Comparison of ENCODE assay signal across 13 cellular contexts in genomic region chr20:44494681-44495080, GRCh38. TPM values are rescaled to one million over a fixed set of nuclear protein-coding genes. Genes with fewer than 3 reads are reported as not detected.
DNase-seq lines count a peak whose midpoint lies in the region; ATAC-seq and TF ChIP-seq lines count a peak whose summit lies in the region.
"Had no signal": no experiment of that assay in that cellular context is flagged by ENCODE, and none has a peak within 500 bp of the region (broad histone marks: within the 10 kb centered on the region; RNA-seq: fewer than 3 reads in every experiment).

No MANE protein-coding gene starts in this region.

- intact Hi-C loops in MCF 10A (cut with micrococcal nuclease) (no loop called here), mucosa of descending colon (cut with DNase I, micrococcal nuclease) (no loop called here)

- H3K4me1 ChIP-seq in lung (ENCODE audit: control insufficient read depth in 2 of 2, insufficient read depth in 2 of 2, low read length in 2 of 2) (peaks cover 1 to 20% of the 10 kb centered on the region in 2 donors), upper lobe of left lung (peaks cover 0 to 13% (median 8%) of the 10 kb centered on the region in 4 donors), mucosa of descending colon (ENCODE audit: low read depth) (no peaks in the 10 kb centered on the region)

- H3K4me3 ChIP-seq in lung: no peak overlapping the region
- H3K4me3 ChIP-seq in upper lobe of left lung: no peak overlapping the region
- no peak overlapping the region for H3K4me3 ChIP-seq in mucosa of descending colon
- H3K4me3 ChIP-seq: right atrium auricular region had no signal

- H3K9me3 Mint-ChIP-seq in activated T-cell treated with anti-CD3 and anti-CD28 coated beads, Interleukin-2, amount 50 U/mL, for 24 hours: no peaks in the 10 kb centered on the region
- H3K9me3 Mint-ChIP-seq in MCF 10A (ENCODE audit: unreplicated experiment): no peaks in the 10 kb centered on the region
- H3K9me3 Mint-ChIP-seq: T-helper 2 cell treated with Interferon-gamma antibody and Interleukin-4, amounts not matched to agents 5 μg/mL and 100 μg/mL, for 36 hours had no signal

- H3K4me3 Mint-ChIP-seq in activated T-cell treated with anti-CD3 and anti-CD28 coated beads, Interleukin-2, amount 50 U/mL, for 24 hours: no peak overlapping the region
- no peak overlapping the region for H3K4me3 Mint-ChIP-seq in MCF 10A (ENCODE audit: unreplicated experiment)
- H3K4me3 Mint-ChIP-seq: T-helper 2 cell treated with Interferon-gamma antibody and Interleukin-4, amounts not matched to agents 5 μg/mL and 100 μg/mL, for 36 hours had no signal

- H3K27me3 ChIP-seq in lung (ENCODE audit: control insufficient read depth, insufficient read depth): no peaks in the 10 kb centered on the region
- H3K27me3 ChIP-seq in upper lobe of left lung: no peaks in the 10 kb centered on the region
- H3K27me3 ChIP-seq: right atrium auricular region had no signal

- CTCF ChIA-PET in MCF 10A (lab: Yijun Ruan, JAX): interaction anchor here (0.8 to 4.0 kb wide), 9 partner anchors 14 to 188 kb away, joined by 3 to 19 read pairs (median 4); no protein-coding TSS in a partner anchor

- peaks cover 68% of the 10 kb centered on the region for H3K4me1 Mint-ChIP-seq in activated T-cell treated with anti-CD3 and anti-CD28 coated beads, Interleukin-2, amount 50 U/mL, for 24 hours (ENCODE audit: low read depth)
- H3K4me1 Mint-ChIP-seq in MCF 10A (ENCODE audit: insufficient read depth, unreplicated experiment): peaks cover 47% of the 10 kb centered on the region

- TF ChIP-seq CTCF in MCF 10A (IDR thresholded peaks at IDR 0.05; ENCODE audit: unreplicated experiment) (no peak), lung (IDR thresholded peaks at IDR 0.05; ENCODE audit: control extremely low read depth, extremely low read depth) (no peak), upper lobe of left lung (IDR thresholded peaks at IDR 0.05) (no peak), mucosa of descending colon (IDR thresholded peaks at IDR 0.05) (no peak)

- TF ChIP-seq EP300 in upper lobe of left lung (IDR thresholded peaks at IDR 0.05): no peak

- H3K9me3 ChIP-seq in lung (ENCODE audit: control insufficient read depth in 2 of 2, insufficient read depth in 1 of 2, low read length in 1 of 2) (no peaks in the 10 kb centered on the region), upper lobe of left lung (no peaks in the 10 kb centered on the region), mucosa of descending colon (no peaks in the 10 kb centered on the region)
- H3K9me3 ChIP-seq: right atrium auricular region had no signal

- peak overlapping the region; percentile 93 for H3K27ac Mint-ChIP-seq in activated T-cell treated with anti-CD3 and anti-CD28 coated beads, Interleukin-2, amount 50 U/mL, for 24 hours
- peak overlapping the region; percentile 84 for H3K27ac Mint-ChIP-seq in MCF 10A (ENCODE audit: low read depth, unreplicated experiment)
- H3K27ac Mint-ChIP-seq: T-helper 2 cell treated with Interferon-gamma antibody and Interleukin-4, amounts not matched to agents 5 μg/mL and 100 μg/mL, for 36 hours had no signal

- TF ChIP-seq POLR2A in upper lobe of left lung (IDR thresholded peaks at IDR 0.05): no peak

- H3K36me3 Mint-ChIP-seq in activated T-cell treated with anti-CD3 and anti-CD28 coated beads, Interleukin-2, amount 50 U/mL, for 24 hours (ENCODE audit: low read depth): peaks cover 94% of the 10 kb centered on the region
- H3K36me3 Mint-ChIP-seq in MCF 10A (ENCODE audit: insufficient read depth, unreplicated experiment): peaks cover 85% of the 10 kb centered on the region

- H3K36me3 ChIP-seq in lung (ENCODE audit: control insufficient read depth in 2 of 2, insufficient read depth in 2 of 2, low read length in 2 of 2) (peaks cover 23 to 40% of the 10 kb centered on the region in 2 donors), upper lobe of left lung (peaks cover 11 to 96% (median 56%) of the 10 kb centered on the region in 4 donors), mucosa of descending colon (ENCODE audit: low read depth) (peaks cover 3% of the 10 kb centered on the region)

- 90 to 93% methylated on average over 3 of the region's 3 CpGs for WGBS in lung, 2 donors
- WGBS in upper lobe of left lung, 2 donors: 71 to 91% methylated on average over 3 of the region's 3 CpGs

- H3K27ac ChIP-seq in lung (ENCODE audit: low read depth in 1 of 2, low read length in 1 of 2) (peak overlapping the region; percentile 46 to 64), upper lobe of left lung (peak overlapping the region; percentile 62 to 78 (median 66))

- DNase-seq in activated T-cell treated with anti-CD3 and anti-CD28 coated beads, Interleukin-2, amount 50 U/mL, for 24 hours: no peak
- no peak for DNase-seq in activated T-cell treated with anti-CD3 and anti-CD28 coated beads, Interleukin-2, amount 50 U/mL, for 1 hour
- DNase-seq in MCF 10A (ENCODE audit: unreplicated experiment): no peak
- no peak for DNase-seq in lung (ENCODE audit: low spot score)
- no peak for DNase-seq in upper lobe of left lung
- DNase-seq in HuH-7 (ENCODE audit: low spot score): no peak
- no peak for DNase-seq in mucosa of descending colon
- DNase-seq: activated CD8-positive, alpha-beta memory T cell treated with anti-CD3 and anti-CD28 coated beads, Interleukin-2, amount 50 U/mL, for 48 hours; NCI-H1436 treated with DMSO at 0.1 percent for 48 hours; NK-92 treated with Interleukin-12 subunit alpha and Interleukin-12 subunit beta, amount 100 ng/mL, for 24 hours had no signal

- no peaks in the 10 kb centered on the region for H3K27me3 Mint-ChIP-seq in activated T-cell treated with anti-CD3 and anti-CD28 coated beads, Interleukin-2, amount 50 U/mL, for 24 hours
- no peaks in the 10 kb centered on the region for H3K27me3 Mint-ChIP-seq in MCF 10A (ENCODE audit: insufficient read depth, unreplicated experiment)

- POLR2A ChIA-PET in MCF 10A (lab: Yijun Ruan, JAX): interaction anchor here (0.6 to 4.7 kb wide), 10 partner anchors 10 to 154 kb away, joined by 3 to 56 read pairs (median 10); partner anchors contain the start of genes SERINC3 and TTPAL

- no TSS peak for BruUV-seq in MCF 10A (replicated peaks; lab: Mats Ljungman, UMichigan)

- no peak for ATAC-seq in lung (ENCODE audit: insufficient read depth, low FRiP score)
- no peak for ATAC-seq in upper lobe of left lung (ENCODE audit: low FRiP score in 2 of 2)
- no peak for ATAC-seq in GM18907 (IDR thresholded peaks at IDR 0.05; ENCODE audit: unreplicated experiment)
- no peak for ATAC-seq in mucosa of descending colon

RNA-seq across cellular contexts. Expression of gene TTPAL, which starts 19.0 kb away (rescaled TPM):
- total RNA-seq in MCF 10A (2022) (34.1 and 35.4 TPM in 2 replicates), lung (10 to 100 TPM in 1 of 2 donors, 1 to 10 TPM in 1; 7.0 to 13.8 TPM), upper lobe of left lung (10 to 100 TPM in 4 of 6 donors, 1 to 10 TPM in 2; 9.4 to 12.2 (median 10.2) TPM), mucosa of descending colon (10 to 100 TPM in 1 of 3 donors, 1 to 10 TPM in 2; 7.2 to 10.2 (median 9.9) TPM)
- polyA plus RNA-seq in lung: 1 to 10 TPM; 3.2 to 5.4 TPM

RNA-seq across cellular contexts. Expression of gene SERINC3, which starts 27.2 kb away (rescaled TPM):
- total RNA-seq in MCF 10A (2022) (104 and 126 TPM in 2 replicates), lung (10 to 100 TPM; 76.5 to 83.9 TPM), upper lobe of left lung (100 to 1,000 TPM in 4 of 6 donors, 10 to 100 TPM in 2; 56.3 to 122 (median 107) TPM), mucosa of descending colon (100 to 1,000 TPM; 103 to 128 (median 110) TPM)
- polyA plus RNA-seq in lung: 10 to 100 TPM; 36.7 to 76.1 TPM
